11 cellular contexts compared by ENCODE assay signal in the genomic region with DNA sequence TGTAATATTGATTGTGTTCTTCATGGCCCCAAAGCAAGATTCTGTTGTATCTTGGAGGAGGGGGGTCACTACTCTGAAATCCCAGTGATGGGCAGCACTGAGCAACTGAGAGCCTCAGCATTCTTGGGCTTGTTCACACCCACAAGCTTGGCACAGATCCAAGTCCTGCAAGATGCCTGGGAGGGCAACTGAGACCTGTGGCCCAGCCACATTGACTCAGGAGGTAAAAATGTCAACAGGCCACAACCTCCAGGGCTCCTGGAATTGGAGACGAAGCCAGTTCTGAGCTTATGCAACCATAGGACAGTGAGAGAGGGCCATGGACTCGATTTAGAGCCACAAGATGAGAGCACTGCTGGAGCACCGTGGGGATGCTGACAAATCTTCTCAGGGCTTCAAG. TPM values are rescaled to one million over a fixed set of nuclear protein-coding genes. Genes with fewer than 3 reads are reported as not detected.
DNase-seq lines count a peak whose midpoint lies in the region; ATAC-seq, FAIRE-seq and TF ChIP-seq lines count a peak whose summit lies in the region.
"Had no signal": no experiment of that assay in that cellular context is flagged by ENCODE, and none has a peak within 500 bp of the region (broad histone marks: within the 10 kb centered on the region; RNA-seq: fewer than 3 reads in every experiment).

No MANE protein-coding gene starts in this region.

- FAIRE-seq in urothelium cell line (lab: Jason Lieb, UNC): peak; percentile 66
- FAIRE-seq: colon had no signal

- DNase-seq in cardiac muscle cell (ENCODE audit: low read depth in 1 of 2, low spot score in 1 of 2): peak in 1 of 2 donors; percentile 83
- DNase-seq in right cardiac atrium: no peak
- DNase-seq in fibroblast of the conjunctiva (ENCODE audit: low read depth): peak; percentile 47
- peak; percentile 89 for DNase-seq in urothelium cell line (ENCODE audit: low spot score)
- DNase-seq in NCI-H1417 treated with DMSO at 0.1 percent for 48 hours (lab: John Stamatoyannopoulos, UW): no peak
- DNase-seq in upper lobe of right lung: no peak
- DNase-seq: NCI-H2029 treated with DMSO at 0.1 percent for 48 hours had no signal

- WGBS in right cardiac atrium: 95% methylated on average over 3 of the region's 3 CpGs

- H3K36me3 ChIP-seq in cardiac muscle cell: no peaks in the 10 kb centered on the region
- H3K36me3 ChIP-seq in upper lobe of right lung: no peaks in the 10 kb centered on the region
- H3K36me3 ChIP-seq: BLaER1 had no signal

- H3K9me3 ChIP-seq in cardiac muscle cell (ENCODE audit: low read depth) (no peaks in the 10 kb centered on the region), right cardiac atrium (ENCODE audit: control insufficient read depth, low read length) (no peaks in the 10 kb centered on the region), upper lobe of right lung (no peaks in the 10 kb centered on the region)

- no peak for ATAC-seq in right cardiac atrium
- peak; percentile 20 for ATAC-seq in SK-N-SH treated with all-trans-retinoic acid at 6 μM for 48 hours
- no peak for ATAC-seq in GM18868 (IDR thresholded peaks at IDR 0.05; ENCODE audit: unreplicated experiment)
- ATAC-seq in upper lobe of right lung: no peak

- H3K27ac ChIP-seq in cardiac muscle cell: no peak overlapping the region
- H3K27ac ChIP-seq in right cardiac atrium (ENCODE audit: low read length): no peak overlapping the region
- H3K27ac ChIP-seq in upper lobe of right lung: no peak overlapping the region
- H3K27ac ChIP-seq: BLaER1 had no signal

- no peaks in the 10 kb centered on the region for H3K4me1 ChIP-seq in cardiac muscle cell (ENCODE audit: low read depth)
- peaks cover 2% of the 10 kb centered on the region for H3K4me1 ChIP-seq in right cardiac atrium (ENCODE audit: control insufficient read depth, insufficient read depth, low read length)
- H3K4me1 ChIP-seq in upper lobe of right lung: peaks cover 9% of the 10 kb centered on the region
- H3K4me1 ChIP-seq: BLaER1 had no signal

- H3K27me3 ChIP-seq in cardiac muscle cell: no peaks in the 10 kb centered on the region
- no peaks in the 10 kb centered on the region for H3K27me3 ChIP-seq in right cardiac atrium (ENCODE audit: control insufficient read depth, insufficient read depth)
- H3K27me3 ChIP-seq in upper lobe of right lung: no peaks in the 10 kb centered on the region
- H3K27me3 ChIP-seq: BLaER1 had no signal

- TF ChIP-seq CTCF in cardiac muscle cell (IDR thresholded peaks at IDR 0.05; ENCODE audit: low read depth, low read length) (peak; percentile 43), upper lobe of right lung (IDR thresholded peaks at IDR 0.05) (no peak)

- intact Hi-C loops in right cardiac atrium (cut with DNase I) (no loop called here), upper lobe of right lung (cut with DNase I) (no loop called here)

- H3K4me3 ChIP-seq in cardiac muscle cell (no peak overlapping the region), right cardiac atrium (ENCODE audit: low read length) (no peak overlapping the region), upper lobe of right lung (no peak overlapping the region)
- H3K4me3 ChIP-seq: BLaER1 had no signal

TF ChIP-seq in SK-N-SH treated with all-trans-retinoic acid at 6 μM for 48 hours, 23 proteins besides CTCF, POLR2A, EP300 and RAD21 (continues in another document):
- TF ChIP-seq, protein P1, sequence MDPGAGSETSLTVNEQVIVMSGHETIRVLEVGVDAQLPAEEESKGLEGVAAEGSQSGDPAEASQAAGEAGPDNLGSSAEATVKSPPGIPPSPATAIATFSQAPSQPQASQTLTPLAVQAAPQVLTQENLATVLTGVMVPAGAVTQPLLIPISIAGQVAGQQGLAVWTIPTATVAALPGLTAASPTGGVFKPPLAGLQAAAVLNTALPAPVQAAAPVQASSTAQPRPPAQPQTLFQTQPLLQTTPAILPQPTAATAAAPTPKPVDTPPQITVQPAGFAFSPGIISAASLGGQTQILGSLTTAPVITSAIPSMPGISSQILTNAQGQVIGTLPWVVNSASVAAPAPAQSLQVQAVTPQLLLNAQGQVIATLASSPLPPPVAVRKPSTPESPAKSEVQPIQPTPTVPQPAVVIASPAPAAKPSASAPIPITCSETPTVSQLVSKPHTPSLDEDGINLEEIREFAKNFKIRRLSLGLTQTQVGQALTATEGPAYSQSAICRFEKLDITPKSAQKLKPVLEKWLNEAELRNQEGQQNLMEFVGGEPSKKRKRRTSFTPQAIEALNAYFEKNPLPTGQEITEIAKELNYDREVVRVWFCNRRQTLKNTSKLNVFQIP (CRISPR knock-in tag; IDR thresholded peaks at IDR 0.05; ENCODE audit: borderline replicate concordance, low read depth): no peak
- TF ChIP-seq CSDC2 (CRISPR knock-in tag; IDR thresholded peaks at IDR 0.05) (no peak), TCF4 (CRISPR knock-in tag; IDR thresholded peaks at IDR 0.05; ENCODE audit: borderline replicate concordance) (no peak), ZNF70 (CRISPR knock-in tag; IDR thresholded peaks at IDR 0.05) (no peak), ZNF565 (CRISPR knock-in tag; conservative IDR thresholded peaks at IDR 0.05; ENCODE audit: low read depth) (no peak), ARNTL (CRISPR knock-in tag; IDR thresholded peaks at IDR 0.05; ENCODE audit: borderline replicate concordance, low read depth) (no peak), ISL1 (CRISPR knock-in tag; IDR thresholded peaks at IDR 0.05) (no peak), SNAI2 (CRISPR knock-in tag; IDR thresholded peaks at IDR 0.05) (no peak), TOX (CRISPR knock-in tag; IDR thresholded peaks at IDR 0.05; ENCODE audit: borderline replicate concordance) (no peak), ZC3H10 (CRISPR knock-in tag; IDR thresholded peaks at IDR 0.05) (no peak), ZFP30 (CRISPR knock-in tag; IDR thresholded peaks at IDR 0.05) (no peak), RARB (CRISPR knock-in tag; IDR thresholded peaks at IDR 0.05) (no peak), ZNF8 (CRISPR knock-in tag; IDR thresholded peaks at IDR 0.05) (no peak)
- TF ChIP-seq, protein P2, sequence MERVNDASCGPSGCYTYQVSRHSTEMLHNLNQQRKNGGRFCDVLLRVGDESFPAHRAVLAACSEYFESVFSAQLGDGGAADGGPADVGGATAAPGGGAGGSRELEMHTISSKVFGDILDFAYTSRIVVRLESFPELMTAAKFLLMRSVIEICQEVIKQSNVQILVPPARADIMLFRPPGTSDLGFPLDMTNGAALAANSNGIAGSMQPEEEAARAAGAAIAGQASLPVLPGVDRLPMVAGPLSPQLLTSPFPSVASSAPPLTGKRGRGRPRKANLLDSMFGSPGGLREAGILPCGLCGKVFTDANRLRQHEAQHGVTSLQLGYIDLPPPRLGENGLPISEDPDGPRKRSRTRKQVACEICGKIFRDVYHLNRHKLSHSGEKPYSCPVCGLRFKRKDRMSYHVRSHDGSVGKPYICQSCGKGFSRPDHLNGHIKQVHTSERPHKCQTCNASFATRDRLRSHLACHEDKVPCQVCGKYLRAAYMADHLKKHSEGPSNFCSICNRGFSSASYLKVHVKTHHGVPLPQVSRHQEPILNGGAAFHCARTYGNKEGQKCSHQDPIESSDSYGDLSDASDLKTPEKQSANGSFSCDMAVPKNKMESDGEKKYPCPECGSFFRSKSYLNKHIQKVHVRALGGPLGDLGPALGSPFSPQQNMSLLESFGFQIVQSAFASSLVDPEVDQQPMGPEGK (CRISPR knock-in tag; IDR thresholded peaks at IDR 0.05; ENCODE audit: borderline replicate concordance): no peak
- TF ChIP-seq, protein P3, sequence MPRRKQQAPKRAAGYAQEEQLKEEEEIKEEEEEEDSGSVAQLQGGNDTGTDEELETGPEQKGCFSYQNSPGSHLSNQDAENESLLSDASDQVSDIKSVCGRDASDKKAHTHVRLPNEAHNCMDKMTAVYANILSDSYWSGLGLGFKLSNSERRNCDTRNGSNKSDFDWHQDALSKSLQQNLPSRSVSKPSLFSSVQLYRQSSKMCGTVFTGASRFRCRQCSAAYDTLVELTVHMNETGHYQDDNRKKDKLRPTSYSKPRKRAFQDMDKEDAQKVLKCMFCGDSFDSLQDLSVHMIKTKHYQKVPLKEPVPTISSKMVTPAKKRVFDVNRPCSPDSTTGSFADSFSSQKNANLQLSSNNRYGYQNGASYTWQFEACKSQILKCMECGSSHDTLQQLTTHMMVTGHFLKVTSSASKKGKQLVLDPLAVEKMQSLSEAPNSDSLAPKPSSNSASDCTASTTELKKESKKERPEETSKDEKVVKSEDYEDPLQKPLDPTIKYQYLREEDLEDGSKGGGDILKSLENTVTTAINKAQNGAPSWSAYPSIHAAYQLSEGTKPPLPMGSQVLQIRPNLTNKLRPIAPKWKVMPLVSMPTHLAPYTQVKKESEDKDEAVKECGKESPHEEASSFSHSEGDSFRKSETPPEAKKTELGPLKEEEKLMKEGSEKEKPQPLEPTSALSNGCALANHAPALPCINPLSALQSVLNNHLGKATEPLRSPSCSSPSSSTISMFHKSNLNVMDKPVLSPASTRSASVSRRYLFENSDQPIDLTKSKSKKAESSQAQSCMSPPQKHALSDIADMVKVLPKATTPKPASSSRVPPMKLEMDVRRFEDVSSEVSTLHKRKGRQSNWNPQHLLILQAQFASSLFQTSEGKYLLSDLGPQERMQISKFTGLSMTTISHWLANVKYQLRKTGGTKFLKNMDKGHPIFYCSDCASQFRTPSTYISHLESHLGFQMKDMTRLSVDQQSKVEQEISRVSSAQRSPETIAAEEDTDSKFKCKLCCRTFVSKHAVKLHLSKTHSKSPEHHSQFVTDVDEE (CRISPR knock-in tag; IDR thresholded peaks at IDR 0.05): no peak
- TF ChIP-seq, protein P4, sequence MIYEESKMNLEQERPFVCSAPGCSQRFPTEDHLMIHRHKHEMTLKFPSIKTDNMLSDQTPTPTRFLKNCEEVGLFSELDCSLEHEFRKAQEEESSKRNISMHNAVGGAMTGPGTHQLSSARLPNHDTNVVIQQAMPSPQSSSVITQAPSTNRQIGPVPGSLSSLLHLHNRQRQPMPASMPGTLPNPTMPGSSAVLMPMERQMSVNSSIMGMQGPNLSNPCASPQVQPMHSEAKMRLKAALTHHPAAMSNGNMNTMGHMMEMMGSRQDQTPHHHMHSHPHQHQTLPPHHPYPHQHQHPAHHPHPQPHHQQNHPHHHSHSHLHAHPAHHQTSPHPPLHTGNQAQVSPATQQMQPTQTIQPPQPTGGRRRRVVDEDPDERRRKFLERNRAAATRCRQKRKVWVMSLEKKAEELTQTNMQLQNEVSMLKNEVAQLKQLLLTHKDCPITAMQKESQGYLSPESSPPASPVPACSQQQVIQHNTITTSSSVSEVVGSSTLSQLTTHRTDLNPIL (CRISPR knock-in tag; IDR thresholded peaks at IDR 0.05; ENCODE audit: low read depth): no peak

RNA-seq across cellular contexts. Expression of gene DOCK1, which starts 3.1 kb away (rescaled TPM):
- 22.3 and 30.6 TPM in 2 replicates for total RNA-seq in cardiac muscle cell
- polyA plus RNA-seq in cardiac muscle cell: 15.0 and 20.9 TPM in 2 replicates
- total RNA-seq in right cardiac atrium: 10 to 100 TPM; 17.7 to 23.1 (median 21.5) TPM
- 7.8 TPM for polyA plus RNA-seq in right cardiac atrium
- 46.4 TPM for total RNA-seq in upper lobe of right lung

Comparison
In these comparisons a context has a peak if more than half of its experiments do, and no peak if none do; other contexts are left out.
1. DNase-seq: peak in fibroblast of the conjunctiva (single experiment) and urothelium cell line (single experiment); none in right cardiac atrium (0 of 3), NCI-H1417 treated with DMSO at 0.1 percent for 48 hours (single experiment) and upper lobe of right lung (single experiment).